Comparison of ENCODE assay signal across 1 cellular context in the genomic region with DNA sequence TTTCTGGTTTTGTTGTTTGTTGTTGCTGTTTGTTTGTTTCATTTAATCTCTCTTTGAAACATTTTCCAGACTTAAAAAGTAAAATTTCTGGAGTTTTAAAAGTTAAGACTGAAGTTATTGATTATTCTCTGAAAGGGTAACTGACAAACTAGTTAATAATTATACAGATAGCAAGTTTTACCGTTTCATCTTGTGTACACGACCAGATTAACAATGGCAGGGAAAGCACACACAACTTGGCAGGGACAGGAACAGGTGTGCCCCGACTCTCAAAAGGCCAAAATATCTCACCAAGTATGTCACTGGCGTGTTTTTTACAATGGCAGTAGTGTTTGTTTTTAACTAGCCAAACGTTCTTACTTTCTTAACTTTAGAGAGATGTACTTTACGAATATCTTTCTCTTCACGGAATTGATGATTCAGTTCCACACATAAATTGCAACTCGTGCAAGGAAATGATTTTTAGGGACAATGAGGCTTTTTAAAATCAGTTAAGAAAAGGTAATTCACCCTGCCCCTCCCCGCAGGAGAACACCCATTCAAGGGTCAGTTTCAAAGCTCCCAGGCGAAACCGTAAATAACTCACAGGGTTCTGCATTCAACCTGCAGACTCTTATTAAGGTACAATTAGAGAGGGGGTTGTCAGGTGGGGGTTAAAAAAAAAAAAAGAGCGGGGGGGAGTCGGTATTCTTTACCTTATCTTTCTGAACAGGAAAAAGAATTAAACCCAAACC.
TF ChIP-seq lines count a peak whose summit lies in the region.

No MANE protein-coding gene starts in this region.

TF ChIP-seq in GM23338, 12 proteins besides CTCF, POLR2A, EP300 and RAD21 (continued from another document):
- TF ChIP-seq, protein P1, sequence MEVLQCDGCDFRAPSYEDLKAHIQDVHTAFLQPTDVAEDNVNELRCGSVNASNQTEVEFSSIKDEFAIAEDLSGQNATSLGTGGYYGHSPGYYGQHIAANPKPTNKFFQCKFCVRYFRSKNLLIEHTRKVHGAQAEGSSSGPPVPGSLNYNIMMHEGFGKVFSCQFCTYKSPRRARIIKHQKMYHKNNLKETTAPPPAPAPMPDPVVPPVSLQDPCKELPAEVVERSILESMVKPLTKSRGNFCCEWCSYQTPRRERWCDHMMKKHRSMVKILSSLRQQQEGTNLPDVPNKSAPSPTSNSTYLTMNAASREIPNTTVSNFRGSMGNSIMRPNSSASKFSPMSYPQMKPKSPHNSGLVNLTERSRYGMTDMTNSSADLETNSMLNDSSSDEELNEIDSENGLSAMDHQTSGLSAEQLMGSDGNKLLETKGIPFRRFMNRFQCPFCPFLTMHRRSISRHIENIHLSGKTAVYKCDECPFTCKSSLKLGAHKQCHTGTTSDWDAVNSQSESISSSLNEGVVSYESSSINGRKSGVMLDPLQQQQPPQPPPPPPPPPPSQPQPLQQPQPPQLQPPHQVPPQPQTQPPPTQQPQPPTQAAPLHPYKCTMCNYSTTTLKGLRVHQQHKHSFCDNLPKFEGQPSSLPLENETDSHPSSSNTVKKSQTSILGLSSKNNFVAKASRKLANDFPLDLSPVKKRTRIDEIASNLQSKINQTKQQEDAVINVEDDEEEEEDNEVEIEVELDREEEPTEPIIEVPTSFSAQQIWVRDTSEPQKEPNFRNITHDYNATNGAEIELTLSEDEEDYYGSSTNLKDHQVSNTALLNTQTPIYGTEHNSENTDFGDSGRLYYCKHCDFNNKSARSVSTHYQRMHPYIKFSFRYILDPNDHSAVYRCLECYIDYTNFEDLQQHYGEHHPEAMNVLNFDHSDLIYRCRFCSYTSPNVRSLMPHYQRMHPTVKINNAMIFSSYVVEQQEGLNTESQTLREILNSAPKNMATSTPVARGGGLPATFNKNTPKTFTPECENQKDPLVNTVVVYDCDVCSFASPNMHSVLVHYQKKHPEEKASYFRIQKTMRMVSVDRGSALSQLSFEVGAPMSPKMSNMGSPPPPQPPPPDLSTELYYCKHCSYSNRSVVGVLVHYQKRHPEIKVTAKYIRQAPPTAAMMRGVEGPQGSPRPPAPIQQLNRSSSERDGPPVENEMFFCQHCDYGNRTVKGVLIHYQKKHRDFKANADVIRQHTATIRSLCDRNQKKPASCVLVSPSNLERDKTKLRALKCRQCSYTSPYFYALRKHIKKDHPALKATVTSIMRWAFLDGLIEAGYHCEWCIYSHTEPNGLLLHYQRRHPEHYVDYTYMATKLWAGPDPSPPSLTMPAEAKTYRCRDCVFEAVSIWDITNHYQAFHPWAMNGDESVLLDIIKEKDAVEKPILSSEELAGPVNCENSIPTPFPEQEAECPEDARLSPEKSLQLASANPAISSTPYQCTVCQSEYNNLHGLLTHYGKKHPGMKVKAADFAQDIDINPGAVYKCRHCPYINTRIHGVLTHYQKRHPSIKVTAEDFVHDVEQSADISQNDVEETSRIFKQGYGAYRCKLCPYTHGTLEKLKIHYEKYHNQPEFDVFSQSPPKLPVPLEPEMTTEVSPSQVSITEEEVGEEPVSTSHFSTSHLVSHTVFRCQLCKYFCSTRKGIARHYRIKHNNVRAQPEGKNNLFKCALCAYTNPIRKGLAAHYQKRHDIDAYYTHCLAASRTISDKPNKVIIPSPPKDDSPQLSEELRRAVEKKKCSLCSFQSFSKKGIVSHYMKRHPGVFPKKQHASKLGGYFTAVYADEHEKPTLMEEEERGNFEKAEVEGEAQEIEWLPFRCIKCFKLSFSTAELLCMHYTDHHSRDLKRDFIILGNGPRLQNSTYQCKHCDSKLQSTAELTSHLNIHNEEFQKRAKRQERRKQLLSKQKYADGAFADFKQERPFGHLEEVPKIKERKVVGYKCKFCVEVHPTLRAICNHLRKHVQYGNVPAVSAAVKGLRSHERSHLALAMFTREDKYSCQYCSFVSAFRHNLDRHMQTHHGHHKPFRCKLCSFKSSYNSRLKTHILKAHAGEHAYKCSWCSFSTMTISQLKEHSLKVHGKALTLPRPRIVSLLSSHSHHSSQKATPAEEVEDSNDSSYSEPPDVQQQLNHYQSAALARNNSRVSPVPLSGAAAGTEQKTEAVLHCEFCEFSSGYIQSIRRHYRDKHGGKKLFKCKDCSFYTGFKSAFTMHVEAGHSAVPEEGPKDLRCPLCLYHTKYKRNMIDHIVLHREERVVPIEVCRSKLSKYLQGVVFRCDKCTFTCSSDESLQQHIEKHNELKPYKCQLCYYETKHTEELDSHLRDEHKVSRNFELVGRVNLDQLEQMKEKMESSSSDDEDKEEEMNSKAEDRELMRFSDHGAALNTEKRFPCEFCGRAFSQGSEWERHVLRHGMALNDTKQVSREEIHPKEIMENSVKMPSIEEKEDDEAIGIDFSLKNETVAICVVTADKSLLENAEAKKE (CRISPR knock-in tag; IDR thresholded peaks at IDR 0.05), result no peak
- TF ChIP-seq EZH2 (IDR thresholded peaks at IDR 0.05; ENCODE audit: low read depth, unreplicated experiment) (no peak), EZH2phosphoT487 (IDR thresholded peaks at IDR 0.05; ENCODE audit: unreplicated experiment) (no peak), ZNF114 (CRISPR knock-in tag; IDR thresholded peaks at IDR 0.05) (no peak), POLR2AphosphoS5 (IDR thresholded peaks at IDR 0.05; ENCODE audit: low read depth) (no peak), JUNB (IDR thresholded peaks at IDR 0.05; ENCODE audit: unreplicated experiment) (no peak), ZNF331 (CRISPR knock-in tag; IDR thresholded peaks at IDR 0.05; ENCODE audit: low read depth) (no peak)
- TF ChIP-seq, protein P2, sequence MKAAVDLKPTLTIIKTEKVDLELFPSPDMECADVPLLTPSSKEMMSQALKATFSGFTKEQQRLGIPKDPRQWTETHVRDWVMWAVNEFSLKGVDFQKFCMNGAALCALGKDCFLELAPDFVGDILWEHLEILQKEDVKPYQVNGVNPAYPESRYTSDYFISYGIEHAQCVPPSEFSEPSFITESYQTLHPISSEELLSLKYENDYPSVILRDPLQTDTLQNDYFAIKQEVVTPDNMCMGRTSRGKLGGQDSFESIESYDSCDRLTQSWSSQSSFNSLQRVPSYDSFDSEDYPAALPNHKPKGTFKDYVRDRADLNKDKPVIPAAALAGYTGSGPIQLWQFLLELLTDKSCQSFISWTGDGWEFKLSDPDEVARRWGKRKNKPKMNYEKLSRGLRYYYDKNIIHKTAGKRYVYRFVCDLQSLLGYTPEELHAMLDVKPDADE (IDR thresholded peaks at IDR 0.05), result no peak
TF ChIP-seq in GM23338: peak in this region for 0.
